ENCODE assay signal across 8 cellular contexts in the genomic region with DNA sequence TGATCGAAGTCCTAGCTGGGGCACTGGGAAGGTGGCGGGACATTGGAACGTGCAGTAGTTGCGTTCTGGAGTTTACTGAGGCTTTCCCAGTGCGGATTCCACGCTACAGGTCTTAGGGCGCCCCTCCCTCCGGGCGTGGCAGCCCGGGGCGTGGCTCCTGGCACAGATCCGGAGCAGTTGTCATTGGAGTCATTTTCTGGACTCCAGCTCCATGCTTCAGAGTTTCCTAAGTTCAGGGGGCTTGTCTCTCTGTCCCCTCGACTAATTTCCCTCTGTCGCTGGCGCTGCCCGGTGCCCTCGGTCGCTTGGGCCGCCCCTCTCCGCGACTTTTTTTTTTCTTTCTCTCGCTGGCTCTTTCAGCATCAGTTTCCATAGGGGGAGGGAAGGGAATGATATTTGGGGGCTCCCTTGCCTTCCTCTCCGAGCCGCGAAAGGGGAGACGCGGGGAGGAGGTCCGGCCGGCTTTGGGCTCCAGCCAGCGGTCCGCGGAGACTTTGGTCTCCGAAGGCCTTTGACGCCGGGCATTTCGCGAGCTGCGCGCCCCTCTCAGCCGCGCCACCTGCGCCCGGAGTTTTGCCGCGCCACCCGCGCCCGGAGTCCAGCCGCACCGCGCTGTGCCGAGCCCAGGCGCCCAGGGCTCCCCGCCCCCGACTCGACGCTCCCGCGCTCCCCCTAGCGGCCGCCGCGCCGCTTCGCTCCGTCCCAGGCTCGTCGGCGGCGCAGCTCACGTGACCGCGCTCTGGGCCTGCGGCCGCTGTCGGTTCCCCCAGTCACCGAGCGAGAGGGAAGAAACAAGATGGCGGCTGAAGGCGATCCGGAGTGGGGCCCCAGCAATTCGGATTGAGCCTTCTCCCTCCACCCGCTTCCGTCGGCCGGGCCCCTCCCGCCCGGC. TPM values are rescaled to one million over a fixed set of nuclear protein-coding genes. Genes with fewer than 3 reads are reported as not detected.
A peak's percentile ranks its signal among the peaks of the same experiment; 100 is the strongest.
DNase-seq lines count a peak whose midpoint lies in the region; ATAC-seq, FAIRE-seq and TF ChIP-seq lines count a peak whose summit lies in the region.

BPTF (plus strand) TSS at position 769 of the 892 bp plus-strand sequence. CDS start 222 bp downstream, outside the sequence.

- H3K4me3 ChIP-seq in AG04450 (ENCODE audit: low read depth, low read length) (peak within 1 kb of the TSS; percentile 93), WI38 (ENCODE audit: low read depth, low read length) (peak within 1 kb of the TSS; percentile 67), bronchial epithelial cell (ENCODE audit: low read depth, low read length) (peak within 1 kb of the TSS; percentile 94)

- no peaks in the 10 kb centered on the region for H3K36me3 ChIP-seq in bronchial epithelial cell (ENCODE audit: control insufficient read depth, insufficient read depth, low read length)

- POLR2A ChIA-PET in AG04450 (lab: Yijun Ruan, JAX) = interaction anchor here (0.6 to 1.0 kb wide), 2 partner anchors 26 to 100 kb away, joined by 3 to 8 read pairs; no protein-coding TSS in a partner anchor

- DNase-seq in AG04450 (ENCODE audit: low read depth, low spot score) (peak; percentile 70), NCI-H2227 (lab: John Stamatoyannopoulos, UW; ENCODE audit: unreplicated experiment) (peak; percentile 96), bronchial epithelial cell (ENCODE audit: low read depth) (peak; percentile 75), inferior parietal cortex (ENCODE audit: extremely low spot score) (peak; percentile 92)
- DNase-seq in stimulated activated CD4-positive, alpha-beta T cell treated with anti-CD3 and anti-CD28 coated beads, Interleukin-12 subunit alpha, Interleukin-12 subunit beta, amount 100 ng/mL, for 24 hours (ENCODE audit: low read depth in 2 of 2) = peak; percentile 81 to 86

- no peak within 1 kb of the TSS for H3K27ac ChIP-seq in AG04450 (ENCODE audit: low read depth, low read length)

- no peaks in the 10 kb centered on the region for H3K9me3 ChIP-seq in AG04450 (ENCODE audit: control insufficient read depth, insufficient read depth, low read length)

- H3K27me3 ChIP-seq in AG04450 (ENCODE audit: control insufficient read depth, insufficient read depth, low read length) = no peaks in the 10 kb centered on the region
- no peaks in the 10 kb centered on the region for H3K27me3 ChIP-seq in bronchial epithelial cell (ENCODE audit: control insufficient read depth, insufficient read depth, low read length)

- CTCF ChIA-PET in AG04450 (lab: Charles Lee) = interaction anchor here (0.6 to 1.9 kb wide), 9 partner anchors 10 to 561 kb away, joined by 3 to 15 read pairs (median 3); no protein-coding TSS in a partner anchor

- TF ChIP-seq CTCF in AG04450 (IDR thresholded peaks at IDR 0.05; ENCODE audit: low read depth, low read length) (peak; percentile 67), WI38 (IDR thresholded peaks at IDR 0.05; ENCODE audit: low read depth, low read length) (peak; percentile 76), bronchial epithelial cell (IDR thresholded peaks at IDR 0.05; ENCODE audit: insufficient read depth, low read length, severe bottlenecking) (peak; percentile 92)

- ATAC-seq in GM18870 (IDR thresholded peaks at IDR 0.05; ENCODE audit: unreplicated experiment) (peak; percentile 49), HG03135 (IDR thresholded peaks at IDR 0.05; ENCODE audit: unreplicated experiment) (peak; percentile 84)

- no peak for FAIRE-seq in bronchial epithelial cell (lab: Jason Lieb, UNC)

RNA-seq across cellular contexts. Expression of gene BPTF, which starts in this region (rescaled TPM):
- polyA plus RNA-seq in AG04450 (2011; rRNA removed) = 34.9 and 46.0 TPM in 2 replicates
- 70.8 and 88.4 TPM in 2 replicates for polyA minus RNA-seq in AG04450 (2011; rRNA and poly(A)+ RNA removed)
- 18.7 and 23.8 TPM in 2 replicates for total RNA-seq in bronchial epithelial cell
